Comparison of ENCODE assay signal across 24 cellular contexts in genomic region chr18:36537289-36537688, GRCh38.
"Had no signal": no experiment of that assay in that cellular context is flagged by ENCODE, and none has a peak within 500 bp of the region (broad histone marks: within the 10 kb centered on the region; RNA-seq: fewer than 3 reads in every experiment).

No MANE protein-coding gene starts in this region.

- H3K36me3 ChIP-seq: left ventricle myocardium inferior, sigmoid colon, tibial nerve, upper lobe of right lung had no signal

- H3K36me3 Mint-ChIP-seq: naive B cell; stimulated activated naive B cell treated with anti-CD40 and anti-IgM and Interleukin-4, amounts not matched to agents 10 μg/mL and 1 μg/mL and 100 μg/mL, for 72 hours had no signal

- H3K4me1 Mint-ChIP-seq: naive B cell; stimulated activated naive CD8-positive, alpha-beta T cell treated with anti-CD3 and anti-CD28 coated beads, Interleukin-15, amount 100 ng/mL, for 72 hours had no signal

- H2AFZ ChIP-seq: hepatocyte had no signal

- H3K9me3 Mint-ChIP-seq: dendritic cell treated with granulocyte-macrophage colony-stimulating factor and Interleukin-4, amounts not matched to agents 40 ng/mL and 50 ng/mL, for 4 days; effector memory CD8-positive, alpha-beta T cell; stimulated activated naive B cell treated with anti-CD40 and anti-IgM and Interleukin-4, amounts not matched to agents 10 μg/mL and 1 μg/mL and 100 μg/mL, for 72 hours; stimulated activated naive CD8-positive, alpha-beta T cell treated with anti-CD3 and anti-CD28 coated beads, Interleukin-15, amount 100 ng/mL, for 72 hours had no signal

- H3K27ac Mint-ChIP-seq: dendritic cell treated with granulocyte-macrophage colony-stimulating factor and Interleukin-4, amounts not matched to agents 40 ng/mL and 50 ng/mL, for 4 days; effector memory CD8-positive, alpha-beta T cell; naive B cell; stimulated activated naive B cell treated with anti-CD40 and anti-IgM and Interleukin-4, amounts not matched to agents 10 μg/mL and 1 μg/mL and 100 μg/mL, for 72 hours; stimulated activated naive CD8-positive, alpha-beta T cell treated with anti-CD3 and anti-CD28 coated beads, Interleukin-15, amount 100 ng/mL, for 72 hours had no signal

- H3K4me3 ChIP-seq: hepatocyte, left ventricle myocardium inferior, lung, sigmoid colon, skin epidermis, testis, tibial nerve, upper lobe of right lung had no signal

- DNase-seq: effector memory CD8-positive, alpha-beta T cell; erythroblast; foreskin melanocyte; head of caudate nucleus; kidney; left cardiac atrium; left ventricle myocardium inferior; mesenchymal stem cell; midbrain; naive B cell; posterior cingulate gyrus; sigmoid colon; stimulated activated CD4-positive, alpha-beta T cell treated with anti-CD3 and anti-CD28 coated beads, Interleukin-2, amount 100 ng/mL, for 24 hours; stimulated activated CD4-positive, alpha-beta T cell treated with anti-CD3 and anti-CD28 coated beads, Interleukin-4, amount 100 ng/mL, for 4 hours; stimulated activated naive B cell treated with anti-CD40 and anti-IgM and Interleukin-4, amounts not matched to agents 10 μg/mL and 1 μg/mL and 100 μg/mL, for 72 hours; stimulated activated naive CD8-positive, alpha-beta T cell treated with anti-CD3 and anti-CD28 coated beads, Interleukin-15, amount 100 ng/mL, for 72 hours; testis; upper lobe of right lung had no signal

- H3K27ac ChIP-seq: hepatocyte, left ventricle myocardium inferior, sigmoid colon, skin epidermis, testis, tibial nerve, upper lobe of right lung had no signal

- ATAC-seq: effector memory CD8-positive, alpha-beta T cell; left cardiac atrium; stimulated activated naive B cell treated with anti-CD40 and anti-IgM and Interleukin-4, amounts not matched to agents 10 μg/mL and 1 μg/mL and 100 μg/mL, for 72 hours; stimulated activated naive CD8-positive, alpha-beta T cell treated with anti-CD3 and anti-CD28 coated beads, Interleukin-15, amount 100 ng/mL, for 72 hours; upper lobe of right lung had no signal

- H3K9me3 ChIP-seq: left ventricle myocardium inferior, sigmoid colon, testis, tibial nerve, upper lobe of right lung had no signal

- H3K79me2 ChIP-seq: hepatocyte had no signal

- H3K4me2 ChIP-seq: hepatocyte had no signal

- H3K4me1 ChIP-seq: sigmoid colon, testis, tibial nerve, upper lobe of right lung had no signal

- H3K4me3 Mint-ChIP-seq: dendritic cell treated with granulocyte-macrophage colony-stimulating factor and Interleukin-4, amounts not matched to agents 40 ng/mL and 50 ng/mL, for 4 days; effector memory CD8-positive, alpha-beta T cell; naive B cell; neural crest cell; stimulated activated naive B cell treated with anti-CD40 and anti-IgM and Interleukin-4, amounts not matched to agents 10 μg/mL and 1 μg/mL and 100 μg/mL, for 72 hours; stimulated activated naive CD8-positive, alpha-beta T cell treated with anti-CD3 and anti-CD28 coated beads, Interleukin-15, amount 100 ng/mL, for 72 hours had no signal

- H3K27me3 Mint-ChIP-seq: dendritic cell treated with granulocyte-macrophage colony-stimulating factor and Interleukin-4, amounts not matched to agents 40 ng/mL and 50 ng/mL, for 4 days had no signal

- H3K27me3 ChIP-seq: hepatocyte, sigmoid colon, testis, tibial nerve, upper lobe of right lung had no signal
